Comparison of ENCODE assay signal across 1 cellular context in the genomic region with DNA sequence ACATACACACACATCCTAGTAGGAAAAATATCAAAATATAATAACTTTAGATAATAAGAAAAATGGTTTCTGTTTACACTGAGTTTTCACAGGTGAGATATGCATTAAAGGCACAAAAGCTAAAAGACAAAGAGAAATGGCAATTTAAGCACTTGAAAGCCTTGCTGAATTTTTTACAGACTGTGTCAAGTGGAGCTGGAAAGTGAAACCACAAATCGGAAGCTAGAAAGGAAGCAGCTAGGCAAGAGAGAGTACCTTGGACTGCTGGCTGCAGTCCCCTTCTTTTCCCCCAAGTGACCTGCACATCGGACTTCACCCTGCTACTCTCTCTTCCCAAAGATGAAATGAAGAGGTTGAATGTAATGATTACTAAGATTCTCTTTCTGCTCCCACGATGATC.
TF ChIP-seq lines count a peak whose summit lies in the region.

No MANE protein-coding gene starts in this region.

TF ChIP-seq in GM23338, 12 proteins besides CTCF, POLR2A, EP300 and RAD21 (continued from another document):
- TF ChIP-seq ZNF462 (CRISPR knock-in tag; IDR thresholded peaks at IDR 0.05) = no peak
- no peak for TF ChIP-seq REST (IDR thresholded peaks at IDR 0.05; ENCODE audit: unreplicated experiment)
- no peak for TF ChIP-seq JUNB (IDR thresholded peaks at IDR 0.05; ENCODE audit: unreplicated experiment)
- no peak for TF ChIP-seq POLR2AphosphoS5 (IDR thresholded peaks at IDR 0.05; ENCODE audit: low read depth)
- no peak for TF ChIP-seq EZH2phosphoT487 (IDR thresholded peaks at IDR 0.05; ENCODE audit: unreplicated experiment)
- TF ChIP-seq EZH2 (IDR thresholded peaks at IDR 0.05; ENCODE audit: low read depth, unreplicated experiment) = no peak
